In genomic region chr6:25178336-25178735, GRCh38 we compare ENCODE assay signal across 13 cellular contexts.
DNase-seq lines count a peak whose midpoint lies in the region; ATAC-seq and TF ChIP-seq lines count a peak whose summit lies in the region.
"Had no signal": no experiment of that assay in that cellular context is flagged by ENCODE, and none has a peak within 500 bp of the region (broad histone marks: within the 10 kb centered on the region; RNA-seq: fewer than 3 reads in every experiment).

No MANE protein-coding gene starts in this region.

- H3K27me3 ChIP-seq in left ventricle myocardium inferior (ENCODE audit: low read depth) (no peaks in the 10 kb centered on the region), parathyroid adenoma (ENCODE audit: control insufficient read depth, insufficient read depth, low read length) (no peaks in the 10 kb centered on the region), vagina (no peaks in the 10 kb centered on the region)

- TF ChIP-seq CTCF in left ventricle myocardium inferior (IDR thresholded peaks at IDR 0.05; ENCODE audit: borderline replicate concordance) (no peak), chondrocyte (IDR thresholded peaks at IDR 0.05) (no peak), parathyroid adenoma (IDR thresholded peaks at IDR 0.05) (no peak), vagina (IDR thresholded peaks at IDR 0.05) (no peak)

- peak overlapping the region; percentile 84 for H3K27ac ChIP-seq in left ventricle myocardium inferior (replicated peaks)
- peak overlapping the region; percentile 55 for H3K27ac ChIP-seq in parathyroid adenoma
- H3K27ac ChIP-seq in vagina, result peak overlapping the region; percentile 87

- no peak for TF ChIP-seq POLR2A in vagina (IDR thresholded peaks at IDR 0.05)

- no peak for DNase-seq in left ventricle myocardium inferior
- DNase-seq in cardiac septum (ENCODE audit: low spot score), result no peak
- no peak for DNase-seq in chondrocyte (ENCODE audit: low spot score)
- no peak for DNase-seq in vagina (ENCODE audit: extremely low spot score in 2 of 2)
- no peak for DNase-seq in HK-2 (ENCODE audit: unreplicated experiment)
- DNase-seq: activated CD4-positive, CD25-positive, alpha-beta regulatory T cell treated with anti-CD3 and anti-CD28 coated beads, Interleukin-2, amount 50 U/mL, for 72 hours; NCI-H1092 treated with DMSO at 0.1 percent for 48 hours; RPMI8226 had no signal

- no peak overlapping the region for H3K4me3 Mint-ChIP-seq in chondrocyte (ENCODE audit: unreplicated experiment)
- H3K4me3 Mint-ChIP-seq: activated naive CD4-positive, alpha-beta T cell treated with anti-CD3 and anti-CD28 coated beads, Interleukin-2, amount 50 U/mL, for 24 hours; stimulated activated memory B cell treated with anti-CD40 and anti-IgM and Interleukin-4, amounts not matched to agents 10 μg/mL and 1 μg/mL and 100 μg/mL, for 72 hours had no signal

- no peaks in the 10 kb centered on the region for H3K79me2 ChIP-seq in parathyroid adenoma

- H3K9ac ChIP-seq in parathyroid adenoma, result no peak overlapping the region

- H3K4me3 ChIP-seq in left ventricle myocardium inferior, result no peak overlapping the region
- H3K4me3 ChIP-seq in parathyroid adenoma (ENCODE audit: low read depth, low read length), result no peak overlapping the region
- no peak overlapping the region for H3K4me3 ChIP-seq in vagina
- H3K4me3 ChIP-seq: K562 had no signal

- peak overlapping the region; percentile 94 for H3K27ac Mint-ChIP-seq in chondrocyte (ENCODE audit: unreplicated experiment)
- H3K27ac Mint-ChIP-seq: activated naive CD4-positive, alpha-beta T cell treated with anti-CD3 and anti-CD28 coated beads, Interleukin-2, amount 50 U/mL, for 24 hours; stimulated activated memory B cell treated with anti-CD40 and anti-IgM and Interleukin-4, amounts not matched to agents 10 μg/mL and 1 μg/mL and 100 μg/mL, for 72 hours had no signal

- H3K36me3 Mint-ChIP-seq in chondrocyte (ENCODE audit: low read depth), result no peaks in the 10 kb centered on the region
- H3K36me3 Mint-ChIP-seq: activated naive CD4-positive, alpha-beta T cell treated with anti-CD3 and anti-CD28 coated beads, Interleukin-2, amount 50 U/mL, for 24 hours; stimulated activated memory B cell treated with anti-CD40 and anti-IgM and Interleukin-4, amounts not matched to agents 10 μg/mL and 1 μg/mL and 100 μg/mL, for 72 hours had no signal

- H3K9me3 ChIP-seq in left ventricle myocardium inferior (replicated peaks), result no peaks in the 10 kb centered on the region
- no peaks in the 10 kb centered on the region for H3K9me3 ChIP-seq in parathyroid adenoma (ENCODE audit: control insufficient read depth, low read length)
- H3K9me3 ChIP-seq in vagina, result no peaks in the 10 kb centered on the region

- H3K4me1 ChIP-seq in left ventricle myocardium inferior, result peaks cover 19% of the 10 kb centered on the region
- H3K4me1 ChIP-seq in parathyroid adenoma, result no peaks in the 10 kb centered on the region
- peaks cover 33% of the 10 kb centered on the region for H3K4me1 ChIP-seq in vagina

- no peaks in the 10 kb centered on the region for H3K9me3 Mint-ChIP-seq in chondrocyte (ENCODE audit: low read depth)
- H3K9me3 Mint-ChIP-seq: activated naive CD4-positive, alpha-beta T cell treated with anti-CD3 and anti-CD28 coated beads, Interleukin-2, amount 50 U/mL, for 24 hours; stimulated activated memory B cell treated with anti-CD40 and anti-IgM and Interleukin-4, amounts not matched to agents 10 μg/mL and 1 μg/mL and 100 μg/mL, for 72 hours had no signal

- no peak overlapping the region for H2AFZ ChIP-seq in parathyroid adenoma

- peaks cover 72% of the 10 kb centered on the region for H3K4me1 Mint-ChIP-seq in chondrocyte (ENCODE audit: low read depth)
- H3K4me1 Mint-ChIP-seq: stimulated activated memory B cell treated with anti-CD40 and anti-IgM and Interleukin-4, amounts not matched to agents 10 μg/mL and 1 μg/mL and 100 μg/mL, for 72 hours had no signal

- intact Hi-C loops in left ventricle myocardium inferior (cut with micrococcal nuclease) (no loop called here), cardiac septum (cut with DNase I) (loop anchor here (5.0 kb wide), 2 partner anchors 41 to 91 kb away; no protein-coding TSS in a partner anchor), vagina (cut with DNase I) (no loop called here)

- no peaks in the 10 kb centered on the region for H3K27me3 Mint-ChIP-seq in chondrocyte (ENCODE audit: low read depth)
- H3K27me3 Mint-ChIP-seq: activated naive CD4-positive, alpha-beta T cell treated with anti-CD3 and anti-CD28 coated beads, Interleukin-2, amount 50 U/mL, for 24 hours had no signal

- H3K36me3 ChIP-seq in left ventricle myocardium inferior, result no peaks in the 10 kb centered on the region
- no peaks in the 10 kb centered on the region for H3K36me3 ChIP-seq in parathyroid adenoma (ENCODE audit: control insufficient read depth, insufficient read depth, low read length)
- H3K36me3 ChIP-seq in vagina, result no peaks in the 10 kb centered on the region

- H3K4me2 ChIP-seq in parathyroid adenoma (ENCODE audit: low read length), result no peak overlapping the region

- no peak for ATAC-seq in GM19395 (IDR thresholded peaks at IDR 0.05; ENCODE audit: unreplicated experiment)
- ATAC-seq: K562; stimulated activated memory B cell treated with anti-CD40 and anti-IgM and Interleukin-4, amounts not matched to agents 10 μg/mL and 1 μg/mL and 100 μg/mL, for 72 hours had no signal
